ENCODE assay signal across 8 cellular contexts in genomic region chr6:125300992-125301434, GRCh38. TPM values are rescaled to one million over a fixed set of nuclear protein-coding genes. Genes with fewer than 3 reads are reported as not detected.
DNase-seq lines count a peak whose midpoint lies in the region; ATAC-seq and TF ChIP-seq lines count a peak whose summit lies in the region.

No MANE protein-coding gene starts in this region.

- peaks cover 28% of the 10 kb centered on the region for H3K36me3 ChIP-seq in ES-I3 (ENCODE audit: insufficient read depth, low read length)
- H3K36me3 ChIP-seq in Karpas-422 (ENCODE audit: insufficient read depth, low read length): peaks cover 42% of the 10 kb centered on the region
- H3K36me3 ChIP-seq in body of pancreas (replicated peaks in 1 of 2; ENCODE audit: insufficient read depth in 1 of 2, low read depth in 2 of 2): peaks cover 0 to 7% of the 10 kb centered on the region in 2 donors
- peaks cover 0 to 8% of the 10 kb centered on the region in 2 donors for H3K36me3 ChIP-seq in thyroid gland

- no peak for TF ChIP-seq CTCF in body of pancreas (IDR thresholded peaks at IDR 0.05)
- no peak for TF ChIP-seq CTCF in thyroid gland (IDR thresholded peaks at IDR 0.05)

- H3K27me3 ChIP-seq in Karpas-422 (ENCODE audit: low read length): no peaks in the 10 kb centered on the region
- H3K27me3 ChIP-seq in body of pancreas: no peaks in the 10 kb centered on the region
- H3K27me3 ChIP-seq in layer of hippocampus (ENCODE audit: control insufficient read depth, insufficient read depth, low read length): no peaks in the 10 kb centered on the region
- H3K27me3 ChIP-seq in thyroid gland: no peaks in the 10 kb centered on the region

- no peaks in the 10 kb centered on the region for H4K20me1 ChIP-seq in Karpas-422 (ENCODE audit: insufficient read depth, low read depth, low read length)

- H3K4me3 ChIP-seq in Karpas-422 (ENCODE audit: low read length) (peak overlapping the region; percentile 71), body of pancreas (peak overlapping the region; percentile 29 to 36), thyroid gland (replicated peaks in 1 of 3) (peak overlapping the region; percentile 52 to 77 (median 71))

- peak overlapping the region; percentile 54; the same call in 1 of the 2 replicates for H3K27ac ChIP-seq in Karpas-422 (ENCODE audit: low read length)
- peak overlapping the region; percentile 74 to 89 (median 83) for H3K27ac ChIP-seq in body of pancreas
- H3K27ac ChIP-seq in layer of hippocampus (ENCODE audit: low read depth, low read length): peak overlapping the region; percentile 44
- H3K27ac ChIP-seq in thyroid gland: peak overlapping the region in 2 of 3 donors; percentile 66 to 90

- peak; percentile 3 for ATAC-seq in body of pancreas
- no peak for ATAC-seq in HG02759 (IDR thresholded peaks at IDR 0.05; ENCODE audit: unreplicated experiment)
- no peak for ATAC-seq in HG02571 (IDR thresholded peaks at IDR 0.05; ENCODE audit: unreplicated experiment)

- TF ChIP-seq POLR2A in body of pancreas (IDR thresholded peaks at IDR 0.05) (no peak), thyroid gland (IDR thresholded peaks at IDR 0.05) (no peak)

- no peak overlapping the region for H2AFZ ChIP-seq in Karpas-422 (ENCODE audit: low read length)

- H3K9ac ChIP-seq in ES-I3 (ENCODE audit: low read depth, low read length): peak overlapping the region; percentile 93
- H3K9ac ChIP-seq in Karpas-422 (ENCODE audit: low read length): peak overlapping the region; percentile 88

- H3K9me2 ChIP-seq in Karpas-422 (replicated peaks; ENCODE audit: insufficient read depth, low read length): no peaks in the 10 kb centered on the region

- peak overlapping the region; percentile 74 for H3K4me2 ChIP-seq in Karpas-422 (ENCODE audit: low read depth, low read length, poor library complexity, severe bottlenecking)

- DNase-seq in Karpas-422 (peak; percentile 54), body of pancreas (no peak), thyroid gland (peak in 1 of 2 donors; percentile 18), NCI-H526 treated with DMSO at 0.1 percent for 48 hours (lab: John Stamatoyannopoulos, UW) (no peak)

- H3K79me2 ChIP-seq in Karpas-422 (ENCODE audit: low read length): peaks cover 53% of the 10 kb centered on the region

- 1 to 2% methylated on average over 11 of the region's 11 CpGs for WGBS in body of pancreas, 2 donors
- WGBS in thyroid gland, 2 donors: 5 to 6% methylated on average over 11 of the region's 11 CpGs

- 0 out of 2 replicates have a peak, but pooled peaks cover 4% of the 10 kb centered on the region for H3K9me3 ChIP-seq in ES-I3 (ENCODE audit: control insufficient read depth, insufficient read depth, low read length)
- no peaks in the 10 kb centered on the region for H3K9me3 ChIP-seq in Karpas-422 (ENCODE audit: low read length)
- H3K9me3 ChIP-seq in body of pancreas: no peaks in the 10 kb centered on the region
- H3K9me3 ChIP-seq in thyroid gland: no peaks in the 10 kb centered on the region

- H3K4me1 ChIP-seq in ES-I3 (ENCODE audit: insufficient read depth, low read length) (no peaks in the 10 kb centered on the region), Karpas-422 (ENCODE audit: low read length) (peaks cover 21% of the 10 kb centered on the region), body of pancreas (peaks cover 12% of the 10 kb centered on the region), thyroid gland (peaks cover 8 to 14% of the 10 kb centered on the region in 2 donors)

- intact Hi-C loops in body of pancreas (cut with DNase I) (loop anchor here (10.0 kb wide), 1 partner anchor 146 kb away; the partner anchor contains the start of gene TPD52L1), thyroid gland (cut with DNase I) (loop anchor here (5.0 to 10.0 kb wide), 2 partner anchors 149 to 674 kb away; partner anchors contain the start of gene TPD52L1)

RNA-seq across cellular contexts. Expression of gene HDDC2, which starts 0.8 kb away (rescaled TPM):
- total RNA-seq in Karpas-422 (2014; rRNA removed; shearing (Covaris generic); ENCODE audit: low replicate concordance): 167 and 177 TPM in 2 replicates
- 10 to 100 TPM; 36.8 to 42.5 TPM for total RNA-seq in body of pancreas
- total RNA-seq in thyroid gland: 10 to 100 TPM; 58.9 to 89.5 (median 78.9) TPM
